In the genomic region with DNA sequence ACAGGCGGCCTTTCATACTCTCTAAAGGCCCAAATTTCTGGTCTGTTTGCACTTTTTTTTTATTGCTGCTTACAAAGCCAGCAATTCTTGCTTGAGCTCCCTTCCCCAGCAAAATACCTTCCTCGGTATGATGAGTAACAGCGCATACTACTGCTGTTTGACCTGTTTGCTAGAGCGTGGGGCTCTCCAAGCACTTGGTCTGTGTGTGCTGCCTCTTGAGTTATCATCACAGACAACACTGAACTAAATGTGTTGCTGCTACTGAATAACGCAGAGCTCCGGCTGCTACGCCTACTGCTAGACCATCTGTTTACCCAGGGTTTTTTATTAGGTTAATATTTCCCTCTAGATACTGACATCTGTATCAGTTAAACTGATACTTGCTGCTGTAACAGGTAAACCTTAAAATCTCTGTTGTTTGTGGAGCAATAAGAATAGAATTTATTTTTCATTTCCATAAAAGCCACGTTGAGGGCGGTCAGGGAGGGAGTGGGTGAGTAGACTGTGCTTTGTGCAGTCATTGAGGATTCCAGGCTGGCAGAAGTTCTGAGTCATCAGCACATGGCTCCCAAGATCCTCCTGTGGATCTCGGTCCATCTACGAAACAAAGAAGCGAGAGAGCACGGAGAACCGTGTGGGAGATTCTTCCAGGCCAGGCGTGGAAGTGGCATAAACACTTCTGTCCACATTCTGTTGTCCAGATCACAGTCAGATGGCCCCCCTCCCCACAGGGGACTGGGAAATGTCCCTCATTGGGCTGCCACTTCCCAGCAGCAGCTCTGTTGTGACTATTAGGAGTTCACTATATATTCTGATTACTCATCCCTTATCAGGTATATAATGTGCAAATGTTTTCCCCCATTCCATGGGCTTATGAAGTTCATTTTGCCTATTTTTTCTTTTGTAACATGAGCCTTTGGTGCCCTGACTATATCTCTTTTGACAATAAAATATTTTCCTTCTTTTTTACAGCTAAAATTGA, we compare ENCODE assay signal across 12 cellular contexts. TPM values are rescaled to one million over a fixed set of nuclear protein-coding genes. Genes with fewer than 3 reads are reported as not detected.
DNase-seq lines count a peak whose midpoint lies in the region; ATAC-seq and TF ChIP-seq lines count a peak whose summit lies in the region.
"Had no signal": no experiment of that assay in that cellular context is flagged by ENCODE, and none has a peak within 500 bp of the region (broad histone marks: within the 10 kb centered on the region; RNA-seq: fewer than 3 reads in every experiment).

No MANE protein-coding gene starts in this region.

- ATAC-seq in Right ventricle myocardium superior (ENCODE audit: poor library complexity) (peak; percentile 62), SK-N-SH treated with all-trans-retinoic acid at 6 μM for 48 hours (peak; percentile 65)
- ATAC-seq: stimulated activated memory B cell treated with anti-CD40 and anti-IgM and Interleukin-4, amounts not matched to agents 10 μg/mL and 1 μg/mL and 100 μg/mL, for 72 hours had no signal

- TF ChIP-seq POLR2A in tibial nerve (IDR thresholded peaks at IDR 0.05): no peak

- H3K4me3 Mint-ChIP-seq in glutamatergic neuron (ENCODE audit: unreplicated experiment): peak overlapping the region; percentile 42
- H3K4me3 Mint-ChIP-seq in activated T-cell treated with anti-CD3 and anti-CD28 coated beads, Interleukin-2, amount 50 U/mL, for 24 hours: no peak overlapping the region
- H3K4me3 Mint-ChIP-seq: activated naive CD8-positive, alpha-beta T cell treated with anti-CD3 and anti-CD28 coated beads, Interleukin-2, amount 10 ng/mL, durations not matched to agents 7 days and 5 days; stimulated activated memory B cell treated with anti-CD40 and anti-IgM and Interleukin-4, amounts not matched to agents 10 μg/mL and 1 μg/mL and 100 μg/mL, for 72 hours had no signal

- peaks cover 11% of the 10 kb centered on the region for H3K9me3 Mint-ChIP-seq in glutamatergic neuron (ENCODE audit: unreplicated experiment)
- H3K9me3 Mint-ChIP-seq in activated T-cell treated with anti-CD3 and anti-CD28 coated beads, Interleukin-2, amount 50 U/mL, for 24 hours: peaks cover 4% of the 10 kb centered on the region

- H3K27me3 ChIP-seq in right atrium auricular region (no peaks in the 10 kb centered on the region), tibial nerve (no peaks in the 10 kb centered on the region)

- H3K27ac ChIP-seq in right atrium auricular region: no peak overlapping the region
- peak overlapping the region; percentile 14 to 83 (median 68) for H3K27ac ChIP-seq in tibial nerve
- H3K27ac ChIP-seq: esophagus squamous epithelium had no signal

- TF ChIP-seq CTCF in right atrium auricular region (IDR thresholded peaks at IDR 0.05) (no peak), glutamatergic neuron (IDR thresholded peaks at IDR 0.05; ENCODE audit: partially characterized antibody, unreplicated experiment) (no peak), tibial nerve (IDR thresholded peaks at IDR 0.05) (no peak), GM10266 (IDR thresholded peaks at IDR 0.05; ENCODE audit: control insufficient read depth, insufficient read depth, low read depth, missing control alignments) (no peak)

- no peaks in the 10 kb centered on the region for H3K36me3 ChIP-seq in right atrium auricular region
- H3K36me3 ChIP-seq in tibial nerve: peaks cover 0 to 15% (median 0%) of the 10 kb centered on the region in 3 donors
- H3K36me3 ChIP-seq: esophagus squamous epithelium had no signal

- H3K4me1 ChIP-seq in right atrium auricular region (no peaks in the 10 kb centered on the region), tibial nerve (peaks cover 0 to 8% (median 0%) of the 10 kb centered on the region in 4 donors)
- H3K4me1 ChIP-seq: esophagus squamous epithelium had no signal

- H3K36me3 Mint-ChIP-seq in glutamatergic neuron (ENCODE audit: unreplicated experiment): peaks cover 7% of the 10 kb centered on the region
- H3K36me3 Mint-ChIP-seq in activated T-cell treated with anti-CD3 and anti-CD28 coated beads, Interleukin-2, amount 50 U/mL, for 24 hours (ENCODE audit: low read depth): no peaks in the 10 kb centered on the region
- H3K36me3 Mint-ChIP-seq: activated naive CD8-positive, alpha-beta T cell treated with anti-CD3 and anti-CD28 coated beads, Interleukin-2, amount 10 ng/mL, durations not matched to agents 7 days and 5 days had no signal

- peaks cover 6% of the 10 kb centered on the region for H3K4me1 Mint-ChIP-seq in glutamatergic neuron (ENCODE audit: low read depth, unreplicated experiment)
- peaks cover 4% of the 10 kb centered on the region for H3K4me1 Mint-ChIP-seq in activated T-cell treated with anti-CD3 and anti-CD28 coated beads, Interleukin-2, amount 50 U/mL, for 24 hours (ENCODE audit: low read depth)
- H3K4me1 Mint-ChIP-seq: activated naive CD8-positive, alpha-beta T cell treated with anti-CD3 and anti-CD28 coated beads, Interleukin-2, amount 10 ng/mL, durations not matched to agents 7 days and 5 days had no signal

- WGBS in tibial nerve, 2 donors: 56% methylated on average over 15 of the region's 15 CpGs

- intact Hi-C loops in Right ventricle myocardium superior (cut with DNase I): no loop called here

- H3K27me3 Mint-ChIP-seq in glutamatergic neuron (ENCODE audit: unreplicated experiment): peaks cover 11% of the 10 kb centered on the region
- no peaks in the 10 kb centered on the region for H3K27me3 Mint-ChIP-seq in activated T-cell treated with anti-CD3 and anti-CD28 coated beads, Interleukin-2, amount 50 U/mL, for 24 hours

- peak overlapping the region; percentile 99 for H3K27ac Mint-ChIP-seq in glutamatergic neuron (ENCODE audit: unreplicated experiment)
- no peak overlapping the region for H3K27ac Mint-ChIP-seq in activated T-cell treated with anti-CD3 and anti-CD28 coated beads, Interleukin-2, amount 50 U/mL, for 24 hours
- H3K27ac Mint-ChIP-seq: activated naive CD8-positive, alpha-beta T cell treated with anti-CD3 and anti-CD28 coated beads, Interleukin-2, amount 10 ng/mL, durations not matched to agents 7 days and 5 days; stimulated activated memory B cell treated with anti-CD40 and anti-IgM and Interleukin-4, amounts not matched to agents 10 μg/mL and 1 μg/mL and 100 μg/mL, for 72 hours had no signal

- peak in 1 of 2 donors; percentile 55 for TF ChIP-seq EP300 in tibial nerve (IDR thresholded peaks at IDR 0.05)

- DNase-seq in Right ventricle myocardium superior (no peak), right atrium auricular region (ENCODE audit: low spot score) (no peak), glutamatergic neuron (no peak), tibial nerve (ENCODE audit: low spot score in 2 of 2) (no peak), GM10266 (ENCODE audit: extremely low spot score) (no peak), ecto neural progenitor cell (ENCODE audit: low spot score) (no peak)
- no peak for DNase-seq in activated T-cell treated with anti-CD3 and anti-CD28 coated beads, Interleukin-2, amount 50 U/mL, for 24 hours
- DNase-seq: activated CD4-positive, alpha-beta T cell treated with anti-CD3 and anti-CD28 coated beads for 1 hour; activated naive CD8-positive, alpha-beta T cell treated with anti-CD3 and anti-CD28 coated beads, Interleukin-2, amount 10 ng/mL, durations not matched to agents 7 days and 5 days; esophagus squamous epithelium had no signal

- H3K4me3 ChIP-seq in right atrium auricular region (no peak overlapping the region), tibial nerve (no peak overlapping the region)
- H3K4me3 ChIP-seq: esophagus squamous epithelium had no signal

- peaks cover 0 to 4% of the 10 kb centered on the region in 2 donors for H3K9me3 ChIP-seq in right atrium auricular region
- peaks cover 0 to 12% (median 0%) of the 10 kb centered on the region in 4 donors for H3K9me3 ChIP-seq in tibial nerve

TF ChIP-seq in SK-N-SH treated with all-trans-retinoic acid at 6 μM for 48 hours, 23 proteins besides CTCF, POLR2A, EP300 and RAD21 (continues in another document):
- no peak for TF ChIP-seq ESRRG (CRISPR knock-in tag; IDR thresholded peaks at IDR 0.05)
- TF ChIP-seq, protein P1, sequence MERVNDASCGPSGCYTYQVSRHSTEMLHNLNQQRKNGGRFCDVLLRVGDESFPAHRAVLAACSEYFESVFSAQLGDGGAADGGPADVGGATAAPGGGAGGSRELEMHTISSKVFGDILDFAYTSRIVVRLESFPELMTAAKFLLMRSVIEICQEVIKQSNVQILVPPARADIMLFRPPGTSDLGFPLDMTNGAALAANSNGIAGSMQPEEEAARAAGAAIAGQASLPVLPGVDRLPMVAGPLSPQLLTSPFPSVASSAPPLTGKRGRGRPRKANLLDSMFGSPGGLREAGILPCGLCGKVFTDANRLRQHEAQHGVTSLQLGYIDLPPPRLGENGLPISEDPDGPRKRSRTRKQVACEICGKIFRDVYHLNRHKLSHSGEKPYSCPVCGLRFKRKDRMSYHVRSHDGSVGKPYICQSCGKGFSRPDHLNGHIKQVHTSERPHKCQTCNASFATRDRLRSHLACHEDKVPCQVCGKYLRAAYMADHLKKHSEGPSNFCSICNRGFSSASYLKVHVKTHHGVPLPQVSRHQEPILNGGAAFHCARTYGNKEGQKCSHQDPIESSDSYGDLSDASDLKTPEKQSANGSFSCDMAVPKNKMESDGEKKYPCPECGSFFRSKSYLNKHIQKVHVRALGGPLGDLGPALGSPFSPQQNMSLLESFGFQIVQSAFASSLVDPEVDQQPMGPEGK (CRISPR knock-in tag; IDR thresholded peaks at IDR 0.05; ENCODE audit: borderline replicate concordance): no peak
- TF ChIP-seq PPARA (CRISPR knock-in tag; IDR thresholded peaks at IDR 0.05; ENCODE audit: borderline replicate concordance): no peak
- no peak for TF ChIP-seq ISL1 (CRISPR knock-in tag; IDR thresholded peaks at IDR 0.05)

RNA-seq across cellular contexts. Expression of gene GRK4, which starts 14.0 kb away (rescaled TPM):
- total RNA-seq in Right ventricle myocardium superior: 8.8 TPM
- 1 to 10 TPM; 7.0 to 8.2 TPM for total RNA-seq in right atrium auricular region
- 34.5 TPM for total RNA-seq in glutamatergic neuron (ENCODE audit: unreplicated experiment)
- 10 to 100 TPM in 1 of 4 donors, 1 to 10 TPM in 3; 6.1 to 15.1 (median 9.3) TPM for total RNA-seq in tibial nerve

RNA-seq across cellular contexts. Expression of gene NOP14, which starts 14.2 kb away (rescaled TPM):
- total RNA-seq in Right ventricle myocardium superior (20.7 TPM), right atrium auricular region (10 to 100 TPM; 12.2 to 14.2 TPM), glutamatergic neuron (ENCODE audit: unreplicated experiment) (17.2 TPM), tibial nerve (10 to 100 TPM; 18.2 to 39.6 (median 26.8) TPM)

Comparison
In these comparisons a context has a peak if more than half of its experiments do, and no peak if none do; other contexts are left out.
1. H3K27ac ChIP-seq: peak in tibial nerve (4 of 4); none in right atrium auricular region (0 of 2).